ENCODE assay signal across 22 cellular contexts in genomic region chr6:109963598-109964170, GRCh38. TPM values are rescaled to one million over a fixed set of nuclear protein-coding genes. Genes with fewer than 3 reads are reported as not detected.
"Had no signal": no experiment of that assay in that cellular context is flagged by ENCODE, and none has a peak within 500 bp of the region (broad histone marks: within the 10 kb centered on the region; RNA-seq: fewer than 3 reads in every experiment).

No MANE protein-coding gene starts in this region.

- H3K4me1 ChIP-seq: colonic mucosa, esophagus muscularis mucosa, left ventricle myocardium inferior, lower lobe of right lung, pancreas had no signal

- H3K9me3 ChIP-seq: colonic mucosa, lower lobe of right lung, pancreas had no signal

- H3K36me3 ChIP-seq: colonic mucosa, esophagus muscularis mucosa, left ventricle myocardium inferior, lower lobe of right lung, pancreas had no signal

- H3K4me3 ChIP-seq: colonic mucosa, esophagus muscularis mucosa, left ventricle myocardium inferior, lower lobe of right lung, pancreas had no signal

- DNase-seq: colonic mucosa; dermis blood vessel endothelial cell; foreskin fibroblast; immature natural killer cell; kidney; left cardiac atrium; left ventricle myocardium inferior; lower lobe of right lung; mesenchymal stem cell; midbrain; occipital lobe; pancreas; right cardiac atrium; small intestine; stimulated activated CD4-positive, alpha-beta T cell treated with anti-CD3 and anti-CD28 coated beads, Interleukin-2, amount 100 ng/mL, for 48 hours; stimulated activated naive CD4-positive, alpha-beta T cell treated with Interleukin-2 at 50 U/mL for 16 hours; trophoblast cell had no signal

- ATAC-seq: left cardiac atrium; lower lobe of right lung; natural killer cell treated with Interleukin-12 subunit alpha and Interleukin-12 subunit beta and Interleukin-15 and Interleukin-18, amount 100 ng/mL, for 72 hours; pancreas; right cardiac atrium had no signal

- H3K27ac ChIP-seq: colonic mucosa, esophagus muscularis mucosa, left ventricle myocardium inferior, lower lobe of right lung, pancreas had no signal

- H3K27me3 ChIP-seq: colonic mucosa, esophagus muscularis mucosa, pancreas had no signal

RNA-seq across cellular contexts. Expression of gene GPR6, which starts 14.4 kb away (rescaled TPM):
- total RNA-seq: colonic mucosa; dermis blood vessel endothelial cell; endothelial cell of umbilical vein; kidney; left cardiac atrium; left ventricle myocardium inferior; lower lobe of right lung; natural killer cell treated with Interleukin-12 subunit alpha and Interleukin-12 subunit beta and Interleukin-15 and Interleukin-18, amount 100 ng/mL, for 72 hours; occipital lobe; progenitor cell of endocrine pancreas; right cardiac atrium; urinary bladder had no signal
- polyA plus RNA-seq: endothelial cell of umbilical vein, immature natural killer cell, right cardiac atrium, urinary bladder had no signal
